Comparison of ENCODE assay signal across 8 cellular contexts in genomic region chr16:10736926-10737625, GRCh38. TPM values are rescaled to one million over a fixed set of nuclear protein-coding genes. Genes with fewer than 3 reads are reported as not detected.
DNase-seq lines count a peak whose midpoint lies in the region; ATAC-seq and TF ChIP-seq lines count a peak whose summit lies in the region.

No MANE protein-coding gene starts in this region.

- H3K27me3 ChIP-seq in duodenal mucosa (ENCODE audit: control insufficient read depth in 1 of 2, insufficient read depth in 2 of 2, low read length in 2 of 2) (no peaks in the 10 kb centered on the region), lower lobe of right lung (ENCODE audit: low read depth) (no peaks in the 10 kb centered on the region)

- intact Hi-C loops in lower lobe of right lung (cut with DNase I) = loop anchor here (10.0 kb wide), 1 partner anchor 222 kb away; no protein-coding TSS in a partner anchor

- DNase-seq in ELR (ENCODE audit: low read depth) (peak; percentile 66), NCI-H774 (lab: John Stamatoyannopoulos, UW) (peak; percentile 67), lower lobe of right lung (no peak), NCI-H1048 (lab: John Stamatoyannopoulos, UW) (no peak)
- DNase-seq in activated CD4-positive, alpha-beta T cell treated with anti-CD3 and anti-CD28 coated beads, Interleukin-2, amount 50 U/mL, for 48 hours = peak; percentile 59 to 71
- peak; percentile 17 to 57 (median 40) for DNase-seq in stimulated activated CD4-positive, alpha-beta T cell treated with anti-CD3 and anti-CD28 coated beads, TNF-alpha, amount 100 ng/mL, for 4 hours (ENCODE audit: low read depth in 3 of 3)

- peak; percentile 95 for TF ChIP-seq CTCF in lower lobe of right lung (IDR thresholded peaks at IDR 0.05)

- H3K4me1 ChIP-seq in duodenal mucosa (ENCODE audit: control insufficient read depth in 1 of 2, insufficient read depth in 2 of 2, low read length in 2 of 2) (peaks cover 0 to 12% of the 10 kb centered on the region in 2 donors), lower lobe of right lung (peaks cover 24% of the 10 kb centered on the region)

- H3K9me3 ChIP-seq in duodenal mucosa (ENCODE audit: control insufficient read depth in 1 of 2, low read length in 2 of 2) (no peaks in the 10 kb centered on the region), lower lobe of right lung (no peaks in the 10 kb centered on the region)

- no peak overlapping the region for H3K27ac ChIP-seq in duodenal mucosa (ENCODE audit: low read depth, low read length)
- peak overlapping the region; percentile 73 for H3K27ac ChIP-seq in lower lobe of right lung

- H3K36me3 ChIP-seq in duodenal mucosa (ENCODE audit: control insufficient read depth in 1 of 2, insufficient read depth in 2 of 2, low read length in 2 of 2) (no peaks in the 10 kb centered on the region), lower lobe of right lung (no peaks in the 10 kb centered on the region)

- H3K4me3 ChIP-seq in duodenal mucosa (ENCODE audit: low read depth in 1 of 2, low read length in 2 of 2) (peak overlapping the region; percentile 44 to 59), lower lobe of right lung (peak overlapping the region; percentile 30)

- ATAC-seq in HG03460 (IDR thresholded peaks at IDR 0.05; ENCODE audit: unreplicated experiment) (peak; percentile 39), lower lobe of right lung (peak; percentile 89 to 95)

- peak overlapping the region; percentile 56 to 61 for H3K9ac ChIP-seq in duodenal mucosa (ENCODE audit: low read depth in 1 of 2, low read length in 2 of 2)

RNA-seq across cellular contexts. Expression of gene NUBP1, which starts 6.6 kb away (rescaled TPM):
- total RNA-seq in lower lobe of right lung = 37.7 TPM

RNA-seq across cellular contexts. Expression of gene TEKT5, which starts 42.3 kb away (rescaled TPM):
- not detected for total RNA-seq in lower lobe of right lung

Comparison
In these comparisons a context has a peak if more than half of its experiments do, and no peak if none do; other contexts are left out.
1. DNase-seq: peak in ELR (single experiment), NCI-H774 (single experiment), activated CD4-positive, alpha-beta T cell treated with anti-CD3 and anti-CD28 coated beads, Interleukin-2, amount 50 U/mL, for 48 hours (2 of 2) and stimulated activated CD4-positive, alpha-beta T cell treated with anti-CD3 and anti-CD28 coated beads, TNF-alpha, amount 100 ng/mL, for 4 hours (3 of 3); none in lower lobe of right lung (single experiment) and NCI-H1048 (single experiment).